In the genomic region with DNA sequence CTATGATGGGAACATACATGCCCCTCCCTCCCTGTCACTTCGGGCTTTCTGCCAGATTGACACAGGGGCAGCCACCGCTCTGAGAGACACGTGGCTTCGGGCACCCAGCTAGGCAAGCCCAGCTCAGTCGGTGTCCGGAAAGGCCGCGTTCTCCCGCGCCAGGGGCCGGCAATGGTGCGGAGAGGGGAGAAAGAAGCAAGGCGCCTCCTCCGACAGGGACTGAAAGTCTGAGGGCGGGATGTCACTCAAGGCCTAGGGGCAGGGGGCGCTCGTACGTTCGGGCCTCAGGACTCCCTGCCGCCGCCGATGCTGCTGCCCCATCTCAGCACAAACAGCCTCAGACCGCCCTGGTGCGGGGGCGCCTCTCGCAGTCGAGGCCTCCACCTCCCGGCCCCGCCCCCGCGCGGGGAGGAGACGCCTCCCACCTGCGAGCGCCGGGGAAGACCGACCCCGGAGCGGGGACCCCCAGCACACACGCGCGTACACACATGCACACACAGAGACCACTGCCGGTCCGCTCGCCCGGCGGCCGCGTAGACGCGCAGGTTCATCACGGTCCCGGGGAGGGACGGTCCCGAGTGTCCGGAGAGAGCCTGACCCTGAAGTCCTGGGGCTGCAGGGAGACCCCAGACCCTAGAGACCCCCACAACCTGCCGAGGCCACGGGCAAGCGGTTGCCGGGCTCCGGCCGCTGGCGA, we compare ENCODE assay signal across 8 cellular contexts. TPM values are rescaled to one million over a fixed set of nuclear protein-coding genes. Genes with fewer than 3 reads are reported as not detected.
DNase-seq lines count a peak whose midpoint lies in the region; FAIRE-seq and TF ChIP-seq lines count a peak whose summit lies in the region.

No MANE protein-coding gene starts in this region.

- no peak for TF ChIP-seq POLR2A in GM12891 (IDR thresholded peaks at IDR 0.05; ENCODE audit: low read depth, low read length)

- FAIRE-seq in GM12891 (lab: Jason Lieb, UNC), result no peak

- DNase-seq in GM12891 (ENCODE audit: insufficient read length, low spot score) (peak; percentile 59), NCI-H524 (lab: John Stamatoyannopoulos, UW) (peak; percentile 82 to 86), activated gamma-delta T cell treated with Interleukin-2 at 50 U/mL for 16 hours (peak; percentile 53), iris pigment epithelial cell (ENCODE audit: low read depth) (peak; percentile 9), hepatic stellate cell (ENCODE audit: low spot score) (no peak), NCI-H2196 treated with DMSO at 0.1 percent for 48 hours (lab: John Stamatoyannopoulos, UW; ENCODE audit: unreplicated experiment) (no peak), globus pallidus (ENCODE audit: low spot score) (no peak)
- DNase-seq in stimulated activated CD8-positive, alpha-beta memory T cell treated with anti-CD3 and anti-CD28 coated beads, Interleukin-12 subunit alpha, Interleukin-12 subunit beta, amount 100 ng/mL, for 4 hours (ENCODE audit: low read depth), result peak; percentile 37

TF ChIP-seq in GM12891, 5 proteins besides CTCF, POLR2A, EP300 and RAD21:
- TF ChIP-seq PAX5 (IDR thresholded peaks at IDR 0.05; ENCODE audit: insufficient read depth, low read length, severe bottlenecking) (no peak), POLR2AphosphoS5 (IDR thresholded peaks at IDR 0.05; ENCODE audit: low read depth, low read length) (no peak)

RNA-seq across cellular contexts. Expression of gene GRM4, which starts 1.9 kb away (rescaled TPM):
- 0.09 TPM for polyA plus RNA-seq in GM12891 (2012; ENCODE audit: low read depth, missing spikeins)

Comparison
In these comparisons a context has a peak if more than half of its experiments do, and no peak if none do; other contexts are left out.
1. DNase-seq: peak in GM12891 (single experiment), NCI-H524 (2 of 2), activated gamma-delta T cell treated with Interleukin-2 at 50 U/mL for 16 hours (single experiment), iris pigment epithelial cell (single experiment) and stimulated activated CD8-positive, alpha-beta memory T cell treated with anti-CD3 and anti-CD28 coated beads, Interleukin-12 subunit alpha, Interleukin-12 subunit beta, amount 100 ng/mL, for 4 hours (single experiment); none in hepatic stellate cell (single experiment), NCI-H2196 treated with DMSO at 0.1 percent for 48 hours (single experiment) and globus pallidus (single experiment).